In genomic region chr15:73936181-73936580, GRCh38 we compare ENCODE assay signal across 13 cellular contexts. TPM values are rescaled to one million over a fixed set of nuclear protein-coding genes. Genes with fewer than 3 reads are reported as not detected.
DNase-seq lines count a peak whose midpoint lies in the region; ATAC-seq, FAIRE-seq and TF ChIP-seq lines count a peak whose summit lies in the region.
"Had no signal": no experiment of that assay in that cellular context is flagged by ENCODE, and none has a peak within 500 bp of the region (broad histone marks: within the 10 kb centered on the region; RNA-seq: fewer than 3 reads in every experiment).

No MANE protein-coding gene starts in this region.

- no peaks in the 10 kb centered on the region for H3K36me3 ChIP-seq in bronchial epithelial cell (ENCODE audit: control insufficient read depth, insufficient read depth, low read length)

- 86% methylated on average over 5 of the region's 5 CpGs for WGBS in A549 (ENCODE audit: missing lambda C conversion rate)

- no peaks in the 10 kb centered on the region for H3K9me3 ChIP-seq in A549

- TF ChIP-seq CTCF in A549 (IDR thresholded peaks at IDR 0.05): no peak
- TF ChIP-seq CTCF in LNCaP clone FGC (IDR thresholded peaks at IDR 0.05; ENCODE audit: control insufficient read depth, extremely low read depth, insufficient read depth): 0 out of 2 replicates have a peak, but pooled peaks have one; percentile 11
- TF ChIP-seq CTCF in bronchial epithelial cell (IDR thresholded peaks at IDR 0.05; ENCODE audit: insufficient read depth, low read length, severe bottlenecking): no peak

- POLR2A ChIA-PET in A549 (lab: Yijun Ruan, JAX): no interaction called here

- peak in 1 of 2 experiments; percentile 31; a peak in 1 of 6 replicates for ATAC-seq in A549
- ATAC-seq in HG02642 (IDR thresholded peaks at IDR 0.05; ENCODE audit: poor library complexity, unreplicated experiment): no peak
- ATAC-seq in GM21737 (IDR thresholded peaks at IDR 0.05; ENCODE audit: unreplicated experiment): no peak
- ATAC-seq: activated naive CD8-positive, alpha-beta T cell treated with anti-CD3 and anti-CD28 coated beads, Interleukin-2, amount 50 U/mL, for 24 hours had no signal

- H3K4me1 ChIP-seq in A549: peaks cover 6% of the 10 kb centered on the region; the same call in 2 of the 3 replicates

- TF ChIP-seq RAD21 in A549 (conservative IDR thresholded peaks at IDR 0.05 in 1 of 2, IDR thresholded peaks at IDR 0.05 in 1 of 2): no peak

- FAIRE-seq in A549 (lab: Jason Lieb, UNC): no peak
- peak; percentile 91 for FAIRE-seq in bronchial epithelial cell (lab: Jason Lieb, UNC)
- FAIRE-seq: GM12892 had no signal

- no peak overlapping the region for H3K4me2 ChIP-seq in A549

- no peak overlapping the region for H3K27ac ChIP-seq in A549
- peak overlapping the region; percentile 27 for H3K27ac ChIP-seq in layer of hippocampus (ENCODE audit: low read depth, low read length)

- TF ChIP-seq EP300 in A549 (IDR thresholded peaks at IDR 0.05): no peak

- H3K27me3 ChIP-seq in bronchial epithelial cell (ENCODE audit: control insufficient read depth, insufficient read depth, low read length) (no peaks in the 10 kb centered on the region), layer of hippocampus (ENCODE audit: control insufficient read depth, insufficient read depth, low read length) (no peaks in the 10 kb centered on the region)

- DNase-seq in A549 (ENCODE audit: low read depth in 1 of 2, low spot score in 1 of 2): no peak
- DNase-seq in LNCaP clone FGC (ENCODE audit: low read depth): peak; percentile 23
- DNase-seq in bronchial epithelial cell (ENCODE audit: low read depth): peak; percentile 77
- no peak for DNase-seq in erythroblast (lab: John Stamatoyannopoulos, UW)
- no peak for DNase-seq in islet precursor cell
- DNase-seq: activated B cell treated with CpG ODN at 0.5 μM for 24 hours; activated naive CD8-positive, alpha-beta T cell treated with anti-CD3 and anti-CD28 coated beads, Interleukin-2, amount 50 U/mL, for 24 hours; hippocampal formation; NCI-H446 had no signal

- no peak for TF ChIP-seq POLR2A in A549 (IDR thresholded peaks at IDR 0.05; ENCODE audit: low read length)
- no peak for TF ChIP-seq POLR2A in erythroblast (IDR thresholded peaks at IDR 0.05; ENCODE audit: low read length)

- CTCF ChIA-PET in A549 (lab: Yijun Ruan, JAX): interaction anchor here (1.5 kb wide), 1 partner anchor 13 kb away, joined by 8 read pairs; no protein-coding TSS in a partner anchor

- H3K4me3 ChIP-seq in A549 (no peak overlapping the region), LNCaP clone FGC (ENCODE audit: low read depth, low read length) (no peak overlapping the region), bronchial epithelial cell (ENCODE audit: low read depth, low read length) (no peak overlapping the region)

TF ChIP-seq in A549, 52 proteins besides CTCF, POLR2A, EP300 and RAD21:
- TF ChIP-seq ELK1 (IDR thresholded peaks at IDR 0.05; ENCODE audit: low read depth, low read length): no peak
- TF ChIP-seq MAFK (IDR thresholded peaks at IDR 0.05; ENCODE audit: partially characterized antibody): peak; percentile 39
TF ChIP-seq in A549: peak in this region for 1.

RNA-seq across cellular contexts. Expression of gene LOXL1, which starts 9.9 kb away (rescaled TPM):
- polyA plus RNA-seq in A549 (2011; rRNA removed): 0.65 and 0.90 TPM in 2 replicates
- 0.67 and 1.4 TPM in 2 replicates for polyA plus RNA-seq in A549 (2012; cell fraction: cytosol; rRNA removed)
- 0.58 and 0.61 TPM in 2 replicates for polyA plus RNA-seq in A549 (2012; cell fraction: nucleus; rRNA removed)
- polyA plus RNA-seq in A549 (2017; fragmentation: RNase III; extraction: RNeasy Plus Mini Kit Qiagen cat#74134 plus additional on column Dnase treatment): 0.29 to 0.62 TPM (median 0.44 TPM) in 3 replicates
- polyA minus RNA-seq in A549 (2011; rRNA and poly(A)+ RNA removed): not detected in 2 replicates
- 5.3 and 7.2 TPM in 2 replicates for total RNA-seq in bronchial epithelial cell

RNA-seq across cellular contexts. Expression of gene STOML1, which starts 55.9 kb away (rescaled TPM):
- polyA plus RNA-seq in A549 (2011; rRNA removed): 3.5 and 4.3 TPM in 2 replicates
- 7.6 and 8.0 TPM in 2 replicates for polyA plus RNA-seq in A549 (2012; cell fraction: cytosol; rRNA removed)
- 12.0 and 14.7 TPM in 2 replicates for polyA plus RNA-seq in A549 (2012; cell fraction: nucleus; rRNA removed)
- 4.9 to 6.3 TPM (median 5.7 TPM) in 3 replicates for polyA plus RNA-seq in A549 (2017; fragmentation: RNase III; extraction: RNeasy Plus Mini Kit Qiagen cat#74134 plus additional on column Dnase treatment)
- 3.6 and 5.4 TPM in 2 replicates for polyA minus RNA-seq in A549 (2011; rRNA and poly(A)+ RNA removed)
- 8.6 and 9.5 TPM in 2 replicates for total RNA-seq in bronchial epithelial cell

RNA-seq across cellular contexts. Expression of gene PML, which starts 58.3 kb away (rescaled TPM):
- polyA plus RNA-seq in A549 (2011; rRNA removed): 2.1 and 3.9 TPM in 2 replicates
- 5.9 and 7.9 TPM in 2 replicates for polyA plus RNA-seq in A549 (2012; cell fraction: cytosol; rRNA removed)
- 14.7 and 25.7 TPM in 2 replicates for polyA plus RNA-seq in A549 (2012; cell fraction: nucleus; rRNA removed)
- polyA plus RNA-seq in A549 (2017; fragmentation: RNase III; extraction: RNeasy Plus Mini Kit Qiagen cat#74134 plus additional on column Dnase treatment): 7.8 to 8.5 TPM (median 8.4 TPM) in 3 replicates
- 5.6 and 6.2 TPM in 2 replicates for polyA minus RNA-seq in A549 (2011; rRNA and poly(A)+ RNA removed)
- total RNA-seq in bronchial epithelial cell: 7.6 and 8.3 TPM in 2 replicates

Comparison
In these comparisons a context has a peak if more than half of its experiments do, and no peak if none do; other contexts are left out.
1. DNase-seq: peak in LNCaP clone FGC (single experiment) and bronchial epithelial cell (single experiment); none in A549 (0 of 2), erythroblast (0 of 2) and islet precursor cell (single experiment).